ENCODE assay signal across 2 cellular contexts in the genomic region with DNA sequence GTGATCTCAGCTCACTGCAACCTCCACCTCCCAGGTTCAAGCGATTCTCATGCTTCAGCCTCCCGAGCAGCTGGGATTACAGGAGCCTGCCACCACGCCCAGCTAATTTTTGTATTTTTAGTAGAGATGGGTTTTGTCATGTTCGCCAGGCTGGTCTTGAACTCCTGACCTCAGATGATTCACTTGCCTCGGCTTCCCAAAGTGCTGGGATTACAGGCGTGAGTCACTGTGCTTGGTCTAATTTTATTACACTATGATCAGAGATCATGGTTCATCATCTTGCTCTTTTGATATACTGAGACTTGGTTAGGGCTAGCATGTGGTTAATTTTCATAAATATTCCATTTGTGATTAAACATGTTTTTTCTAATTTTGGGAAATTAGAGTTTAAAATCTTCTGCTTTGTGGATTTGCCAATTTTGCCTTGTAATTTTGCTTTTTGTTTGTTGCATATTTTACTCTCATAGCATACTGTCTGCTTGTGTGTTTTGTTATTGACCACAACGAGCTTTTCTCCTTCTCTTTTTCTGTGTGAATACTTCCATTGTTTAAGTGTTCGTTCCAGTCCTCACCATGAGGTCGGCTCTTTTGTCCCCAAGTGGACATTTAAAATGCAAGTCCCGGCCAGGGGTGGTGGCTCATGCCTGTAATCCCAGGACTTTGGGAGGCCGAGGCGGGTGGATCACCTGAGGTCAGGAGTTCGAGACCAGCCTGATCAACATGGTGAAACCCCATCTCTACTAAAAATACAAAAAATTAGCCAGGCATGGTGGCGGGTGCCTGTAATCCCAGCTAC.
TF ChIP-seq lines count a peak whose summit lies in the region.

No MANE protein-coding gene starts in this region.

TF ChIP-seq in IMR-90, 13 proteins besides CTCF, POLR2A, EP300 and RAD21:
- TF ChIP-seq FOS (IDR thresholded peaks at IDR 0.05; ENCODE audit: low read depth, low read length), result peak; percentile 68

TF ChIP-seq in endothelial cell of umbilical vein, 7 proteins besides CTCF, POLR2A, EP300 and RAD21:
- peak; percentile 74 for TF ChIP-seq FOS (IDR thresholded peaks at IDR 0.05; ENCODE audit: borderline replicate concordance, insufficient read depth, low read length)
